Comparison of ENCODE assay signal across 18 cellular contexts in the genomic region with DNA sequence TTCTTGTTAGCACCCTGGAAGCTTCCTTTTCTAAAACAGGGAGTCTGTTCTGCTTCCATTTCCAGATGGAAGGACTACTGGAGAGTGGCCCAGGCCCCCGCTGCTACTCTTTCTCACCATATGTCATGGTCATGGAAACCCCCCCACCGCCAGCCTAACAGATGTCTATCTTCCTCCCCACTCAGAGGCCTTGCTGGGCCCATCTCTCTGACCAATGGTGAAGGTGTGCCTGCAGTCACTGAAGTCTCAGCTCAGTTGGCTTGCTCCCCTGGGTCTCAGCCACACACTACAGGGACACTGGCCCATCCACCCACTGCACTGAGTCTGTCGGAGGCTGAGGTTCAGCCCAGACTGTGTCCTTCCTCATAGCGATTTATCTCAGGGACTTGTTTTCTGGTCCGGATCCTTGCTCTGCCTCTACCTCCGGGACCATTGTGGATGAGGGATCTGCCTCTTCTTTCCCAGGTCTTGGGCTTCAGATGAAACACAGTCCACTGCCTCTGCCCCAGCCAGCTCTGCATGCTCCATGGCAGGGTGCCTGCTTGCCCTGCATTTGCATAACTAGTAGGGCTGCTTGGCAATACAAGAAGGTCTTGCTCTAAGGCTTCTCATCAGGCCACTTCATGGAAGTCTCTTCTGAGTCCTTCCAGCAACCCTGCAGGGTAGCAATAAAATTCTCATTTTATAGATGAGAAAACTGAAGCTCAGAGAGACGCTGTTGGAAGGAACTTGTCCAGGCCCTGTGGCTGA. TPM values are rescaled to one million over a fixed set of nuclear protein-coding genes. Genes with fewer than 3 reads are reported as not detected.
DNase-seq lines count a peak whose midpoint lies in the region; ATAC-seq and TF ChIP-seq lines count a peak whose summit lies in the region.
"Had no signal": no experiment of that assay in that cellular context is flagged by ENCODE, and none has a peak within 500 bp of the region (broad histone marks: within the 10 kb centered on the region; RNA-seq: fewer than 3 reads in every experiment).

No MANE protein-coding gene starts in this region.

- no peaks in the 10 kb centered on the region for H3K27me3 ChIP-seq in GM23338 (ENCODE audit: insufficient read depth)
- H3K27me3 ChIP-seq in WERI-Rb-1 (ENCODE audit: insufficient read depth, low read depth, severe bottlenecking): no peaks in the 10 kb centered on the region
- H3K27me3 ChIP-seq in esophagus muscularis mucosa: no peaks in the 10 kb centered on the region
- H3K27me3 ChIP-seq: BLaER1, SJCRH30 had no signal

- TF ChIP-seq CTCF in GM23338 (conservative IDR thresholded peaks at IDR 0.05; ENCODE audit: low read depth in 2 of 2) (no peak), WERI-Rb-1 (IDR thresholded peaks at IDR 0.05; ENCODE audit: low read depth, low read length) (no peak), esophagus muscularis mucosa (IDR thresholded peaks at IDR 0.05) (no peak), HFFc6 (IDR thresholded peaks at IDR 0.05) (no peak)

- no peaks in the 10 kb centered on the region for H3F3A ChIP-seq in GM23338 (replicated peaks; ENCODE audit: low read depth)

- TF ChIP-seq POLR2A in esophagus muscularis mucosa (IDR thresholded peaks at IDR 0.05; ENCODE audit: low read depth): no peak

- no peak overlapping the region for H2AFZ ChIP-seq in GM23338

- no peak overlapping the region for H3K4me3 ChIP-seq in GM23338
- no peak overlapping the region for H3K4me3 ChIP-seq in WERI-Rb-1 (ENCODE audit: low read depth, low read length)
- no peak overlapping the region for H3K4me3 ChIP-seq in esophagus muscularis mucosa
- H3K4me3 ChIP-seq: BLaER1, SJCRH30 had no signal

- TF ChIP-seq EP300 in esophagus muscularis mucosa (IDR thresholded peaks at IDR 0.05): no peak

- no peaks in the 10 kb centered on the region for H3K4me1 ChIP-seq in GM23338 (ENCODE audit: insufficient read depth)
- no peaks in the 10 kb centered on the region for H3K4me1 ChIP-seq in esophagus muscularis mucosa
- H3K4me1 ChIP-seq: BLaER1, SJCRH30 had no signal

- H4K20me1 ChIP-seq in GM23338 (replicated peaks; ENCODE audit: insufficient read depth): no peaks in the 10 kb centered on the region; the same call in 1 of the 2 replicates
- H4K20me1 ChIP-seq: BLaER1 had no signal

- no peak overlapping the region for H3K4me2 ChIP-seq in GM23338
- H3K4me2 ChIP-seq: BLaER1, KMS-11 had no signal

- peaks cover 7% of the 10 kb centered on the region; the same call in 2 of the 3 replicates for H3K36me3 Mint-ChIP-seq in GM23338 (ENCODE audit: low read depth)
- H3K36me3 Mint-ChIP-seq in HFFc6 (ENCODE audit: low read depth): no peaks in the 10 kb centered on the region

- H3K4me1 Mint-ChIP-seq in GM23338: peaks cover 9% of the 10 kb centered on the region
- no peaks in the 10 kb centered on the region for H3K4me1 Mint-ChIP-seq in HFFc6 (ENCODE audit: low read depth)

- no peaks in the 10 kb centered on the region for H3K9me3 ChIP-seq in WERI-Rb-1 (ENCODE audit: severe bottlenecking)
- H3K9me3 ChIP-seq in esophagus muscularis mucosa: no peaks in the 10 kb centered on the region
- H3K9me3 ChIP-seq: BLaER1, SJCRH30 had no signal

- peaks cover 7% of the 10 kb centered on the region for H3K27me3 Mint-ChIP-seq in GM23338 (ENCODE audit: insufficient read depth, low read depth, poor library complexity)
- peaks cover 26% of the 10 kb centered on the region for H3K27me3 Mint-ChIP-seq in HFFc6 (ENCODE audit: insufficient read depth)

- peak; percentile 76 for DNase-seq in DMS 273 (lab: John Stamatoyannopoulos, UW; ENCODE audit: unreplicated experiment)
- DNase-seq in GM23338 (ENCODE audit: low spot score): no peak
- peak; percentile 76 for DNase-seq in WERI-Rb-1
- DNase-seq in esophagus muscularis mucosa (ENCODE audit: extremely low spot score): peak; percentile 64
- no peak for DNase-seq in retina
- no peak for DNase-seq in RKO (ENCODE audit: low spot score)
- DNase-seq in HFFc6: no peak
- DNase-seq in stimulated activated CD4-positive, alpha-beta T cell treated with anti-CD3 and anti-CD28 coated beads, Interleukin-15, amount 100 ng/mL, for 24 hours: no peak
- DNase-seq: Calu3; CD8-positive, alpha-beta T cell; NCI-H1436; NCI-H1930; NCI-H748 treated with DMSO at 0.1 percent for 48 hours; OCI-M1; RPMI8226; SJCRH30 had no signal

- ATAC-seq in GM23338: peak; percentile 46; the same call in 2 of the 3 replicates
- ATAC-seq: CD8-positive, alpha-beta T cell had no signal

- H3K27ac ChIP-seq in GM23338 (ENCODE audit: low read depth): no peak overlapping the region
- H3K27ac ChIP-seq in WERI-Rb-1: peak overlapping the region; percentile 15; the same call in 1 of the 2 replicates
- H3K27ac ChIP-seq in esophagus muscularis mucosa (replicated peaks in 1 of 4): no peak overlapping the region
- H3K27ac ChIP-seq: BLaER1, KMS-11, SJCRH30 had no signal

- intact Hi-C loops in esophagus muscularis mucosa (cut with DNase I): no loop called here

- H3K36me3 ChIP-seq in GM23338 (ENCODE audit: insufficient read depth) (no peaks in the 10 kb centered on the region), WERI-Rb-1 (peaks cover 50% of the 10 kb centered on the region), esophagus muscularis mucosa (peaks cover 0 to 46% (median 16%) of the 10 kb centered on the region in 4 donors)
- H3K36me3 ChIP-seq: SJCRH30 had no signal

- H3K9me3 Mint-ChIP-seq in GM23338: no peaks in the 10 kb centered on the region
- no peaks in the 10 kb centered on the region for H3K9me3 Mint-ChIP-seq in HFFc6
- H3K9me3 Mint-ChIP-seq: CD8-positive, alpha-beta T cell had no signal

- H3K4me3 Mint-ChIP-seq in GM23338 (no peak overlapping the region; the same call in 2 of the 3 replicates), HFFc6 (no peak overlapping the region)
- H3K4me3 Mint-ChIP-seq: CD8-positive, alpha-beta T cell had no signal

- H3K9me2 ChIP-seq in GM23338 (ENCODE audit: insufficient read depth): no peaks in the 10 kb centered on the region

- peak overlapping the region; percentile 37; the same call in 1 of the 2 replicates for H3K27ac Mint-ChIP-seq in GM23338
- no peak overlapping the region for H3K27ac Mint-ChIP-seq in HFFc6
- H3K27ac Mint-ChIP-seq: CD8-positive, alpha-beta T cell had no signal

- no peaks in the 10 kb centered on the region for H3K79me2 ChIP-seq in GM23338 (replicated peaks; ENCODE audit: insufficient read depth)

- 100% methylated on average over 7 of the region's 7 CpGs for WGBS in esophagus muscularis mucosa

TF ChIP-seq in GM23338, 12 proteins besides CTCF, POLR2A, EP300 and RAD21:
- TF ChIP-seq CREB1 (CRISPR knock-in tag; IDR thresholded peaks at IDR 0.05; ENCODE audit: low read depth) (no peak), ETS1 (IDR thresholded peaks at IDR 0.05) (no peak), ZNF331 (CRISPR knock-in tag; IDR thresholded peaks at IDR 0.05; ENCODE audit: low read depth) (no peak)

RNA-seq across cellular contexts. Expression of gene GALNT12, which starts 30.9 kb away (rescaled TPM):
- 23.6 and 27.5 TPM in 2 replicates for total RNA-seq in GM23338 (2014; rRNA removed; shearing (Covaris generic))
- 14.0 and 14.6 TPM in 2 replicates for polyA plus RNA-seq in GM23338 (2016; fragmentation: Nextera tagmentation; extraction: Ambion mirVana)
- total RNA-seq in esophagus muscularis mucosa: 10 to 100 TPM; 12.4 to 22.4 (median 16.2) TPM
- under 1 TPM in 4 of 6 experiments, not detected in 2; 0.07 to 0.32 (median 0.15) TPM for total RNA-seq in HFFc6 (2021; fragmentation: NEBNext Ultra II Directional; extraction: Animal tissue kit (Norgen Biotek cat#: 25700))

RNA-seq across cellular contexts. Expression of gene ANKS6, which starts 42.0 kb away (rescaled TPM):
- 35.4 and 59.0 TPM in 2 replicates for total RNA-seq in GM23338 (2014; rRNA removed; shearing (Covaris generic))
- 36.9 and 42.9 TPM in 2 replicates for polyA plus RNA-seq in GM23338 (2016; fragmentation: Nextera tagmentation; extraction: Ambion mirVana)
- 10 to 100 TPM; 15.8 to 31.4 (median 23.6) TPM for total RNA-seq in esophagus muscularis mucosa
- 10 to 100 TPM; 12.7 to 16.6 (median 14.8) TPM for total RNA-seq in HFFc6 (2021; fragmentation: NEBNext Ultra II Directional; extraction: Animal tissue kit (Norgen Biotek cat#: 25700))

Comparison
In these comparisons a context has a peak if more than half of its experiments do, and no peak if none do; other contexts are left out.
1. DNase-seq: peak in DMS 273 (single experiment), WERI-Rb-1 (single experiment) and esophagus muscularis mucosa (single experiment); none in GM23338 (single experiment), retina (single experiment), RKO (single experiment), HFFc6 (single experiment) and stimulated activated CD4-positive, alpha-beta T cell treated with anti-CD3 and anti-CD28 coated beads, Interleukin-15, amount 100 ng/mL, for 24 hours (single experiment).
2. RNA of gene GALNT12, which starts 30.9 kb away (total RNA-seq): 23.6 to 27.5 TPM in GM23338 and 12.4 to 22.4 TPM in esophagus muscularis mucosa; 0.07 to 0.32 TPM in HFFc6; every median in the first group is over 10 times any median in the second.